In the genomic region with DNA sequence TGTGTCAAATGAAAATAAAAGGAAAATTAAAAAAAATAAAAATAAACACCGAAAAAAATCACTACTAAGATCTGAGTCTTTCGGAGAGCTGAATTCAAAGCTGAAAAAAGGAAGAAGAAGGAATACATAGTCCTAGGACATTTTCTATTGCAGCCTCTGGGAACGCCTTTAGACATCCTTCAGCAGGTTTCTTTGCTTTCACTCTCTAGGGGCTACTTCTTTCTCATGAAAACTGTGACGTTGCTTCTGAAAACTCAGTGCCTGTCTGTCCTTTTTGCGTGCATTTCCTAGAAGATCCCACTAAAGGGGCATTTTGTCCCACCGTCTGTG, we compare ENCODE assay signal across 8 cellular contexts. TPM values are rescaled to one million over a fixed set of nuclear protein-coding genes. Genes with fewer than 3 reads are reported as not detected.
DNase-seq lines count a peak whose midpoint lies in the region; ATAC-seq, FAIRE-seq and TF ChIP-seq lines count a peak whose summit lies in the region.

No MANE protein-coding gene starts in this region.

- POLR2A ChIA-PET in PC-3 (lab: Charles Lee; ENCODE audit: unreplicated experiment) = interaction anchor here (0.6 to 0.7 kb wide), 2 partner anchors 102 to 140 kb away, joined by 3 to 4 read pairs; no protein-coding TSS in a partner anchor

- ATAC-seq in PC-3 = peak; percentile 48
- ATAC-seq in gastrocnemius medialis = no peak

- peak overlapping the region; percentile 88 for H3K4me2 ChIP-seq in PC-3 (ENCODE audit: low read length)

- H3K79me2 ChIP-seq in PC-3 (ENCODE audit: low read length) = no peaks in the 10 kb centered on the region

- H3K9me3 ChIP-seq in PC-3 (ENCODE audit: low read length) (no peaks in the 10 kb centered on the region), gastrocnemius medialis (no peaks in the 10 kb centered on the region)

- H3K9me2 ChIP-seq in PC-3 (replicated peaks; ENCODE audit: low read length) = no peaks in the 10 kb centered on the region

- no peaks in the 10 kb centered on the region for H3F3A ChIP-seq in PC-3 (ENCODE audit: low read length, unreplicated experiment)

- H3K4me1 ChIP-seq in PC-3 (ENCODE audit: insufficient read depth, low read length) = peaks cover 5% of the 10 kb centered on the region; the same call in 1 of the 2 replicates
- no peaks in the 10 kb centered on the region for H3K4me1 ChIP-seq in gastrocnemius medialis

- H3K27me3 ChIP-seq in PC-3 (ENCODE audit: low read length) (no peaks in the 10 kb centered on the region), gastrocnemius medialis (no peaks in the 10 kb centered on the region)

- TF ChIP-seq CTCF in HFF-Myc (IDR thresholded peaks at IDR 0.05; ENCODE audit: low read depth, low read length, missing control alignments) (no peak), PC-3 (conservative IDR thresholded peaks at IDR 0.05; ENCODE audit: low read depth, low read length) (no peak), fibroblast of pulmonary artery (IDR thresholded peaks at IDR 0.05; ENCODE audit: low read length, missing control alignments) (no peak), gastrocnemius medialis (IDR thresholded peaks at IDR 0.05 in 4 of 5, conservative IDR thresholded peaks at IDR 0.05 in 1 of 5) (no peak)

- H3K27ac ChIP-seq in PC-3 (ENCODE audit: low read length) = no peak overlapping the region
- H3K27ac ChIP-seq in gastrocnemius medialis = no peak overlapping the region

- H4K20me1 ChIP-seq in PC-3 (ENCODE audit: low read length) = no peaks in the 10 kb centered on the region

- BruUV-seq in PC-3 (replicated peaks; lab: Mats Ljungman, UMichigan) = no TSS peak

- TF ChIP-seq POLR2A in gastrocnemius medialis (IDR thresholded peaks at IDR 0.05) = no peak

- in situ Hi-C loops in gastrocnemius medialis (cut with MboI; ENCODE audit: low sequenced_read_pairs in 4 of 4) = loop anchor here in 3 of 4 donors (25.0 kb wide), 3 partner anchors 362 to 1012 kb away; a partner anchor contains a TSS

- H3K36me3 ChIP-seq in PC-3 (ENCODE audit: low read depth, low read length) (no peaks in the 10 kb centered on the region), gastrocnemius medialis (no peaks in the 10 kb centered on the region)

- DNase-seq in GM18507 (ENCODE audit: extremely low spot score, insufficient read length, low read depth) = no peak
- DNase-seq in HFF-Myc (ENCODE audit: extremely low read depth, low read depth) = no peak
- no peak for DNase-seq in PC-3
- DNase-seq in fibroblast of pulmonary artery (ENCODE audit: low read depth) = no peak
- no peak for DNase-seq in gastrocnemius medialis
- no peak for DNase-seq in epidermal melanocyte (ENCODE audit: insufficient read length, low spot score)
- no peak for DNase-seq in NCI-H82 (lab: John Stamatoyannopoulos, UW)
- no peak for DNase-seq in Ammon's horn (ENCODE audit: low spot score)

- peak overlapping the region; percentile 97 for H2AFZ ChIP-seq in PC-3 (ENCODE audit: low read length)

- CTCF ChIA-PET in PC-3 (lab: Charles Lee) = interaction anchor here (0.6 to 1.4 kb wide), 2 partner anchors 98 to 216 kb away, joined by 4 to 5 read pairs; no protein-coding TSS in a partner anchor

- FAIRE-seq in GM18507 (lab: Jason Lieb, UNC) = peak; percentile 70

- intact Hi-C loops in PC-3 (cut with micrococcal nuclease) (loop anchor here (10.0 kb wide), 1 partner anchor 365 kb away; no protein-coding TSS in a partner anchor), gastrocnemius medialis (cut with DNase I; ENCODE audit: low total_unique reads) (loop anchor here (10.0 kb wide), 1 partner anchor 95 kb away; no protein-coding TSS in a partner anchor)

- H3K9ac ChIP-seq in PC-3 (ENCODE audit: low read length) = peak overlapping the region; percentile 11; the same call in 1 of the 2 replicates

- H3K4me3 ChIP-seq in HFF-Myc (replicated peaks; ENCODE audit: low read depth, low read length) (peak overlapping the region; percentile 44), PC-3 (ENCODE audit: low read length) (peak overlapping the region; percentile 71), fibroblast of pulmonary artery (replicated peaks; ENCODE audit: low read depth, low read length) (peak overlapping the region; percentile 55), gastrocnemius medialis (peak overlapping the region; percentile 42 to 71 (median 51))

RNA-seq across cellular contexts. Expression of a gene that starts 0.7 kb away (rescaled TPM):
- 1.6 and 2.2 TPM in 2 replicates for total RNA-seq in PC-3 (2014; rRNA removed)
- total RNA-seq in gastrocnemius medialis = 1 to 10 TPM in 1 of 4 donors, under 1 TPM in 2, not detected in 1; 0.31 to 1.0 (median 0.73) TPM
